Comparison of ENCODE assay signal across 3 cellular contexts in genomic region chr10:29941476-29941875, GRCh38.
"Had no signal": no experiment of that assay in that cellular context is flagged by ENCODE, and none has a peak within 500 bp of the region (broad histone marks: within the 10 kb centered on the region; RNA-seq: fewer than 3 reads in every experiment).

No MANE protein-coding gene starts in this region.

- ATAC-seq: GM12878 had no signal

- DNase-seq: GDM1, GF-D8 had no signal

- H3K4me3 ChIP-seq: GM12878 had no signal
